ENCODE assay signal across 8 cellular contexts in the genomic region with DNA sequence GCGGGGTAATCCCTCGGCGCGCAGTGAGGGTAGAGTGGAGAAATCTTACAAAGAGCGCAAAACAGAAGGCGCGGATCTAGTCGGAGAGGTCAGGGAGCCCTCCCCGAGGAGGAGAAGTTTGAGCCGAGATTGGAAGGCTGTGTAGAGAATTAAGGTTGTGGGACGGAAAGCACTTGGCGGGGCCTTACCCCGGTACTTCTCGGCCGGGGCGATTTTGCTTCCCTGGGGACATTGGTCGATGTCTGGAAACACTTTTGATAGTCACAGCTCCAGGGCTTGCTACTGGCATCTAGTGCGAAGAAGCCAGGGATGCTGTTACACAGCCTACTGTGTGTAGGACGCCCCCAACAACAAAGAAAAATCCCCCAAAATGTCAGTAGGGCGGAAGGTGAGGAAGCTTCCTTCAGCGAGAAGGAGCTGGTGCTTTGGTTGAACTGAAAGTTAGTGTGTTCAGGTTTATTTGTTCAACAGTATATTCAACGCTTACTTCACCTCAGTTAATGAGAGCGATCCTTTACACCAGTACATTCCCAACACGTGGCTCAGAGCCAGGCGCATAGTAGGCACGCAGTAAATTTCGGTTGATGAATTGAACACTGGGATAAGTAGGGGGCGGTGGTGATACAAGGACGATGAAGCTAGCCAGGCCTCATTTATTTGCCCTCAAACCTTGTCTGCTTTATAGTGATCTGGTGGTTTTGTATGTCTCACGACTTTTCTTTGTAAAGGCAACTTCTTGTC. TPM values are rescaled to one million over a fixed set of nuclear protein-coding genes. Genes with fewer than 3 reads are reported as not detected.
DNase-seq lines count a peak whose midpoint lies in the region; ATAC-seq lines count a peak whose summit lies in the region.

No MANE protein-coding gene starts in this region.

- H3K4me1 ChIP-seq in HUES6 (ENCODE audit: control insufficient read depth, insufficient read depth, low read length) (peaks cover 4% of the 10 kb centered on the region), trophoblast cell (ENCODE audit: control insufficient read depth in 1 of 2, insufficient read depth in 2 of 2, low read length in 2 of 2) (peaks cover 2 to 5% of the 10 kb centered on the region in 2 experiments)

- H3K79me1 ChIP-seq in trophoblast cell (ENCODE audit: low read length): peaks cover 7% of the 10 kb centered on the region

- H3K14ac ChIP-seq in trophoblast cell (ENCODE audit: low read length): peak overlapping the region; percentile 86

- H4K8ac ChIP-seq in trophoblast cell (ENCODE audit: low read depth, low read length): peak overlapping the region; percentile 64

- peak overlapping the region; percentile 51 for H3K4ac ChIP-seq in trophoblast cell (ENCODE audit: low read depth, low read length)

- H3K36me3 ChIP-seq in HUES6 (ENCODE audit: control insufficient read depth, insufficient read depth, low read length): peaks cover 5% of the 10 kb centered on the region
- no peaks in the 10 kb centered on the region for H3K36me3 ChIP-seq in trophoblast cell (ENCODE audit: control insufficient read depth in 1 of 2, insufficient read depth in 2 of 2, low read length in 2 of 2)

- peak overlapping the region; percentile 28 for H2AK5ac ChIP-seq in trophoblast cell (ENCODE audit: low read length)

- H2BK5ac ChIP-seq in trophoblast cell (ENCODE audit: low read depth, low read length, poor library complexity): no peak overlapping the region

- peak overlapping the region; percentile 73 for H3K18ac ChIP-seq in trophoblast cell (ENCODE audit: low read length)

- H3K23ac ChIP-seq in trophoblast cell (ENCODE audit: low read length): no peak overlapping the region

- H4K91ac ChIP-seq in trophoblast cell (ENCODE audit: low read depth, low read length): peak overlapping the region; percentile 3

- peak overlapping the region; percentile 74 for H2AFZ ChIP-seq in trophoblast cell (ENCODE audit: insufficient read depth, low read length, poor library complexity)

- H4K12ac ChIP-seq in trophoblast cell (ENCODE audit: low read depth, low read length): peak overlapping the region; percentile 60

- H3K9ac ChIP-seq in HUES6 (ENCODE audit: low read length) (peak overlapping the region; percentile 90), trophoblast cell (ENCODE audit: low read length) (peak overlapping the region; percentile 90)

- in situ Hi-C loops in G401 (cut with HindIII; ENCODE audit: low sequenced_read_pairs): no loop called here

- peak overlapping the region; percentile 39 for H2BK120ac ChIP-seq in trophoblast cell (ENCODE audit: insufficient read depth, low read length, poor library complexity)

- DNase-seq in A172 (ENCODE audit: low spot score) (peak; percentile 8), G401 (ENCODE audit: low spot score) (peak; percentile 20), globus pallidus (ENCODE audit: low spot score) (peak; percentile 34), trophoblast cell (peak in 1 of 2 donors; percentile 20), mesenteric fat pad (ENCODE audit: low spot score) (no peak)
- DNase-seq in activated CD8-positive, alpha-beta memory T cell treated with anti-CD3 and anti-CD28 coated beads, Interleukin-2, amount 50 U/mL, for 48 hours: peak; percentile 68

- H3K9me3 ChIP-seq in HUES6 (ENCODE audit: control insufficient read depth, insufficient read depth, low read depth, low read length) (no peaks in the 10 kb centered on the region), trophoblast cell (ENCODE audit: insufficient read depth, low read depth, low read length) (no peaks in the 10 kb centered on the region)

- ATAC-seq in HG03469 (IDR thresholded peaks at IDR 0.05; ENCODE audit: unreplicated experiment): no peak

- H3K4me3 ChIP-seq in HUES6 (ENCODE audit: low read depth, low read length): peak overlapping the region; percentile 96
- H3K4me3 ChIP-seq in trophoblast cell (ENCODE audit: low read depth, low read length): peak overlapping the region; percentile 94

- H3K27me3 ChIP-seq in HUES6 (ENCODE audit: control insufficient read depth, insufficient read depth, low read length): no peaks in the 10 kb centered on the region
- H3K27me3 ChIP-seq in trophoblast cell (ENCODE audit: insufficient read depth, low read length): no peaks in the 10 kb centered on the region

- H3K4me2 ChIP-seq in trophoblast cell (ENCODE audit: low read length): peak overlapping the region; percentile 93

- no peak overlapping the region for H2BK12ac ChIP-seq in trophoblast cell (ENCODE audit: low read length)

- H3K79me2 ChIP-seq in trophoblast cell (ENCODE audit: control insufficient read depth, insufficient read depth, low read length, poor library complexity): peaks cover 5% of the 10 kb centered on the region

- no peak overlapping the region for H3K27ac ChIP-seq in HUES6 (ENCODE audit: low read depth, low read length)
- H3K27ac ChIP-seq in trophoblast cell (ENCODE audit: low read depth, low read length): peak overlapping the region; percentile 69

- WGBS in trophoblast cell (ENCODE audit: extremely low coverage, insufficient coverage, insufficient read length): no CpG with 5 or more reads among the region's 30 CpGs

RNA-seq across cellular contexts. Expression of a gene that starts 0.8 kb away (rescaled TPM):
- 13.4 and 18.0 TPM in 2 replicates for total RNA-seq in A172 (2014; rRNA removed; shearing (Covaris generic))
- 16.7 and 19.1 TPM in 2 replicates for total RNA-seq in G401 (2014; rRNA removed; shearing (Covaris generic))
- 53.1 and 54.6 TPM in 2 replicates for polyA plus RNA-seq in trophoblast cell (2013)
- 3.5 TPM for total RNA-seq in mesenteric fat pad

RNA-seq across cellular contexts. Expression of a gene that starts 44.4 kb away (rescaled TPM):
- total RNA-seq in A172 (2014; rRNA removed; shearing (Covaris generic)): not detected in 2 replicates
- total RNA-seq in G401 (2014; rRNA removed; shearing (Covaris generic)): not detected in 2 replicates
- polyA plus RNA-seq in trophoblast cell (2013): not detected in 2 replicates
- total RNA-seq in mesenteric fat pad: not detected

RNA-seq across cellular contexts. Expression of a gene that starts 45.1 kb away (rescaled TPM):
- 71.8 and 77.5 TPM in 2 replicates for total RNA-seq in A172 (2014; rRNA removed; shearing (Covaris generic))
- total RNA-seq in G401 (2014; rRNA removed; shearing (Covaris generic)): 5.0 and 7.4 TPM in 2 replicates
- 179 and 184 TPM in 2 replicates for polyA plus RNA-seq in trophoblast cell (2013)
- 229 TPM for total RNA-seq in mesenteric fat pad

RNA-seq across cellular contexts. Expression of a gene that starts 57.5 kb away (rescaled TPM):
- not detected in 2 replicates for total RNA-seq in A172 (2014; rRNA removed; shearing (Covaris generic))
- total RNA-seq in G401 (2014; rRNA removed; shearing (Covaris generic)): not detected in 2 replicates
- polyA plus RNA-seq in trophoblast cell (2013): 16.1 and 16.5 TPM in 2 replicates
- 1.7 TPM for total RNA-seq in mesenteric fat pad
